ENCODE assay signal across 16 cellular contexts in genomic region chrX:17778984-17779383, GRCh38. TPM values are rescaled to one million over a fixed set of nuclear protein-coding genes. Genes with fewer than 3 reads are reported as not detected.
A peak's percentile ranks its signal among the peaks of the same experiment; 100 is the strongest.
DNase-seq lines count a peak whose midpoint lies in the region; ATAC-seq lines count a peak whose summit lies in the region.
"Had no signal": no experiment of that assay in that cellular context is flagged by ENCODE, and none has a peak within 500 bp of the region (broad histone marks: within the 10 kb centered on the region; RNA-seq: fewer than 3 reads in every experiment).

No MANE protein-coding gene starts in this region.

- H3K36me3 Mint-ChIP-seq in activated CD4-positive, alpha-beta T cell treated with anti-CD3 and anti-CD28 coated beads, Interleukin-2, amount 10 ng/mL, durations not matched to agents 7 days and 5 days (ENCODE audit: low read depth) = peaks cover 2% of the 10 kb centered on the region
- H3K36me3 Mint-ChIP-seq in activated naive CD4-positive, alpha-beta T cell treated with anti-CD3 and anti-CD28 coated beads, Interleukin-2, amount 50 U/mL, for 24 hours = no peaks in the 10 kb centered on the region
- peaks cover 0 to 6% of the 10 kb centered on the region in 2 donors for H3K36me3 Mint-ChIP-seq in activated naive CD4-positive, alpha-beta T cell treated with anti-CD3 and anti-CD28 coated beads, Interleukin-2, amount 50 U/mL, for 72 hours
- no peaks in the 10 kb centered on the region for H3K36me3 Mint-ChIP-seq in naive thymus-derived CD8-positive, alpha-beta T cell
- H3K36me3 Mint-ChIP-seq: CD4-positive, alpha-beta memory T cell had no signal

- CTCF ChIA-PET in activated CD4-positive, alpha-beta T cell treated with anti-CD3 and anti-CD28 coated beads, Interleukin-2, amount 10 ng/mL, durations not matched to agents 7 days and 5 days (lab: Charles Lee) = no interaction called here

- peak overlapping the region; percentile 11 for H3K27ac Mint-ChIP-seq in activated CD4-positive, alpha-beta T cell treated with anti-CD3 and anti-CD28 coated beads, Interleukin-2, amount 10 ng/mL, durations not matched to agents 7 days and 5 days
- H3K27ac Mint-ChIP-seq in activated naive CD4-positive, alpha-beta T cell treated with anti-CD3 and anti-CD28 coated beads, Interleukin-2, amount 50 U/mL, for 24 hours = peak overlapping the region; percentile 81
- no peak overlapping the region for H3K27ac Mint-ChIP-seq in activated naive CD4-positive, alpha-beta T cell treated with anti-CD3 and anti-CD28 coated beads, Interleukin-2, amount 50 U/mL, for 72 hours
- H3K27ac Mint-ChIP-seq in naive thymus-derived CD8-positive, alpha-beta T cell = peak overlapping the region in 9 of 10 donors; percentile 2 to 87 (median 57)
- H3K27ac Mint-ChIP-seq: GM23338 had no signal

- H3K4me1 Mint-ChIP-seq in activated CD4-positive, alpha-beta T cell treated with anti-CD3 and anti-CD28 coated beads, Interleukin-2, amount 10 ng/mL, durations not matched to agents 7 days and 5 days = peaks cover 17% of the 10 kb centered on the region
- peaks cover 33% of the 10 kb centered on the region for H3K4me1 Mint-ChIP-seq in activated naive CD4-positive, alpha-beta T cell treated with anti-CD3 and anti-CD28 coated beads, Interleukin-2, amount 50 U/mL, for 24 hours
- H3K4me1 Mint-ChIP-seq in naive thymus-derived CD8-positive, alpha-beta T cell = peaks cover 17 to 36% (median 26%) of the 10 kb centered on the region in 4 donors

- no peak for DNase-seq in activated CD4-positive, alpha-beta T cell treated with anti-CD3 and anti-CD28 coated beads, Interleukin-2, amount 10 ng/mL, durations not matched to agents 7 days and 5 days
- DNase-seq in activated CD4-positive, alpha-beta T cell treated with anti-CD3 and anti-CD28 coated beads for 4 hours = no peak
- DNase-seq in activated naive CD4-positive, alpha-beta T cell treated with anti-CD3 and anti-CD28 coated beads, Interleukin-2, amount 50 U/mL, for 72 hours (ENCODE audit: low spot score in 2 of 2) = no peak
- DNase-seq in naive thymus-derived CD8-positive, alpha-beta T cell = no peak
- no peak for DNase-seq in NCI-H146 (lab: John Stamatoyannopoulos, UW)
- DNase-seq: 8988T; ACHN; CD4-positive, alpha-beta memory T cell; COR-L47; DMS153; DMS79 treated with DMSO at 0.1 percent for 48 hours; EL; H7 had no signal

- H3K9me3 Mint-ChIP-seq in activated CD4-positive, alpha-beta T cell treated with anti-CD3 and anti-CD28 coated beads, Interleukin-2, amount 10 ng/mL, durations not matched to agents 7 days and 5 days = peaks cover 3% of the 10 kb centered on the region
- no peaks in the 10 kb centered on the region for H3K9me3 Mint-ChIP-seq in activated naive CD4-positive, alpha-beta T cell treated with anti-CD3 and anti-CD28 coated beads, Interleukin-2, amount 50 U/mL, for 24 hours
- peaks cover 0 to 10% of the 10 kb centered on the region in 2 donors for H3K9me3 Mint-ChIP-seq in activated naive CD4-positive, alpha-beta T cell treated with anti-CD3 and anti-CD28 coated beads, Interleukin-2, amount 50 U/mL, for 72 hours
- H3K9me3 Mint-ChIP-seq in naive thymus-derived CD8-positive, alpha-beta T cell = peaks cover 0 to 4% (median 0%) of the 10 kb centered on the region in 9 donors

- POLR2A ChIA-PET in activated CD4-positive, alpha-beta T cell treated with anti-CD3 and anti-CD28 coated beads, Interleukin-2, amount 10 ng/mL, durations not matched to agents 7 days and 5 days (lab: Charles Lee) = no interaction called here
- POLR2A ChIA-PET in naive thymus-derived CD8-positive, alpha-beta T cell (lab: Charles Lee) = interaction anchor here (0.6 kb wide), 1 partner anchor 81 kb away, joined by 3 read pairs; no protein-coding TSS in a partner anchor

- H3K27me3 Mint-ChIP-seq in activated CD4-positive, alpha-beta T cell treated with anti-CD3 and anti-CD28 coated beads, Interleukin-2, amount 10 ng/mL, durations not matched to agents 7 days and 5 days = no peaks in the 10 kb centered on the region
- no peaks in the 10 kb centered on the region for H3K27me3 Mint-ChIP-seq in activated naive CD4-positive, alpha-beta T cell treated with anti-CD3 and anti-CD28 coated beads, Interleukin-2, amount 50 U/mL, for 24 hours
- H3K27me3 Mint-ChIP-seq in naive thymus-derived CD8-positive, alpha-beta T cell = no peaks in the 10 kb centered on the region
- H3K27me3 Mint-ChIP-seq: CD4-positive, alpha-beta memory T cell had no signal

- no peak overlapping the region for H3K4me3 Mint-ChIP-seq in activated CD4-positive, alpha-beta T cell treated with anti-CD3 and anti-CD28 coated beads, Interleukin-2, amount 10 ng/mL, durations not matched to agents 7 days and 5 days
- H3K4me3 Mint-ChIP-seq in activated naive CD4-positive, alpha-beta T cell treated with anti-CD3 and anti-CD28 coated beads, Interleukin-2, amount 50 U/mL, for 24 hours = peak overlapping the region; percentile 61
- H3K4me3 Mint-ChIP-seq in naive thymus-derived CD8-positive, alpha-beta T cell = peak overlapping the region in 7 of 10 donors; percentile 4 to 79 (median 55)
- H3K4me3 Mint-ChIP-seq: GM23338 had no signal

- ATAC-seq in activated naive CD4-positive, alpha-beta T cell treated with anti-CD3 and anti-CD28 coated beads, Interleukin-2, amount 50 U/mL, for 72 hours = no peak
- ATAC-seq in HG03432 (IDR thresholded peaks at IDR 0.05; ENCODE audit: unreplicated experiment) = peak; percentile 46
- no peak for ATAC-seq in naive thymus-derived CD8-positive, alpha-beta T cell
- ATAC-seq: GM23338 had no signal

RNA-seq across cellular contexts. Expression of gene SCML1, which starts 41.7 kb away (rescaled TPM):
- 1 to 10 TPM; 5.3 to 6.1 TPM for total RNA-seq in activated CD4-positive, alpha-beta T cell treated with anti-CD3 and anti-CD28 coated beads, Interleukin-2, amount 10 ng/mL, durations not matched to agents 7 days and 5 days
- 10 to 100 TPM in 1 of 2 donors, 1 to 10 TPM in 1; 3.6 to 28.3 TPM for total RNA-seq in activated naive CD4-positive, alpha-beta T cell treated with anti-CD3 and anti-CD28 coated beads, Interleukin-2, amount 50 U/mL, for 72 hours
- 10 to 100 TPM; 30.1 to 32.6 TPM for total RNA-seq in naive thymus-derived CD8-positive, alpha-beta T cell
- polyA plus RNA-seq in naive thymus-derived CD8-positive, alpha-beta T cell = 1 to 10 TPM; 6.0 to 7.1 (median 6.1) TPM

Comparison
In these comparisons a context has a peak if more than half of its experiments do, and no peak if none do; other contexts are left out.
1. H3K27ac Mint-ChIP-seq: peak in activated CD4-positive, alpha-beta T cell treated with anti-CD3 and anti-CD28 coated beads, Interleukin-2, amount 10 ng/mL, durations not matched to agents 7 days and 5 days (single experiment), activated naive CD4-positive, alpha-beta T cell treated with anti-CD3 and anti-CD28 coated beads, Interleukin-2, amount 50 U/mL, for 24 hours (single experiment) and naive thymus-derived CD8-positive, alpha-beta T cell (9 of 10); none in activated naive CD4-positive, alpha-beta T cell treated with anti-CD3 and anti-CD28 coated beads, Interleukin-2, amount 50 U/mL, for 72 hours (0 of 2).